ENCODE assay signal across 11 cellular contexts in genomic region chr7:87129836-87130235, GRCh38. TPM values are rescaled to one million over a fixed set of nuclear protein-coding genes. Genes with fewer than 3 reads are reported as not detected.
DNase-seq lines count a peak whose midpoint lies in the region; ATAC-seq and TF ChIP-seq lines count a peak whose summit lies in the region.
"Had no signal": no experiment of that assay in that cellular context is flagged by ENCODE, and none has a peak within 500 bp of the region (broad histone marks: within the 10 kb centered on the region; RNA-seq: fewer than 3 reads in every experiment).

No MANE protein-coding gene starts in this region.

- H3K4me3 Mint-ChIP-seq in natural killer cell treated with Interleukin-12 subunit alpha and Interleukin-12 subunit beta and Interleukin-15 and Interleukin-18, amount 100 ng/mL, for 72 hours: peak overlapping the region; percentile 16
- no peak overlapping the region for H3K4me3 Mint-ChIP-seq in natural killer cell
- H3K4me3 Mint-ChIP-seq in activated T-cell treated with anti-CD3 and anti-CD28 coated beads, Interleukin-2, amount 50 U/mL, for 24 hours: no peak overlapping the region
- H3K4me3 Mint-ChIP-seq: immature natural killer cell; T-helper 2 cell treated with Interferon-gamma antibody and Interleukin-4, amounts not matched to agents 5 μg/mL and 100 μg/mL, for 36 hours had no signal

- no peaks in the 10 kb centered on the region for H3K9me3 ChIP-seq in HUES48 (ENCODE audit: control insufficient read depth, insufficient read depth, low read length)

- DNase-seq in natural killer cell treated with Interleukin-12 subunit alpha and Interleukin-12 subunit beta and Interleukin-15 and Interleukin-18, amount 100 ng/mL, for 72 hours (ENCODE audit: low spot score): no peak
- no peak for DNase-seq in natural killer cell
- DNase-seq in RKO (ENCODE audit: low spot score): no peak
- no peak for DNase-seq in activated CD4-positive, alpha-beta T cell treated with anti-CD3 and anti-CD28 coated beads for 1 hour
- no peak for DNase-seq in T-helper 1 cell
- no peak for DNase-seq in activated T-cell treated with anti-CD3 and anti-CD28 coated beads, Interleukin-2, amount 50 U/mL, for 24 hours
- DNase-seq: immature natural killer cell, NCI-H526 had no signal

- peak overlapping the region; percentile 85 for H3K27ac ChIP-seq in HUES48 (ENCODE audit: low read depth, low read length)

- H3K27me3 Mint-ChIP-seq in natural killer cell treated with Interleukin-12 subunit alpha and Interleukin-12 subunit beta and Interleukin-15 and Interleukin-18, amount 100 ng/mL, for 72 hours: peaks cover 32 to 36% of the 10 kb centered on the region in 2 donors
- peaks cover 12 to 38% of the 10 kb centered on the region in 2 donors for H3K27me3 Mint-ChIP-seq in natural killer cell (ENCODE audit: low read depth in 2 of 2)
- H3K27me3 Mint-ChIP-seq in activated T-cell treated with anti-CD3 and anti-CD28 coated beads, Interleukin-2, amount 50 U/mL, for 24 hours: peaks cover 10% of the 10 kb centered on the region

- TF ChIP-seq CTCF in natural killer cell (IDR thresholded peaks at IDR 0.05): no peak

- H3K4me1 Mint-ChIP-seq in natural killer cell treated with Interleukin-12 subunit alpha and Interleukin-12 subunit beta and Interleukin-15 and Interleukin-18, amount 100 ng/mL, for 72 hours (ENCODE audit: low read depth in 2 of 2): peaks cover 0 to 7% of the 10 kb centered on the region in 2 donors
- no peaks in the 10 kb centered on the region for H3K4me1 Mint-ChIP-seq in natural killer cell
- H3K4me1 Mint-ChIP-seq in activated T-cell treated with anti-CD3 and anti-CD28 coated beads, Interleukin-2, amount 50 U/mL, for 24 hours (ENCODE audit: low read depth): peaks cover 2% of the 10 kb centered on the region
- H3K4me1 Mint-ChIP-seq: immature natural killer cell had no signal

- H3K36me3 Mint-ChIP-seq in natural killer cell treated with Interleukin-12 subunit alpha and Interleukin-12 subunit beta and Interleukin-15 and Interleukin-18, amount 100 ng/mL, for 72 hours: no peaks in the 10 kb centered on the region
- no peaks in the 10 kb centered on the region for H3K36me3 Mint-ChIP-seq in natural killer cell
- H3K36me3 Mint-ChIP-seq in activated T-cell treated with anti-CD3 and anti-CD28 coated beads, Interleukin-2, amount 50 U/mL, for 24 hours (ENCODE audit: low read depth): no peaks in the 10 kb centered on the region
- H3K36me3 Mint-ChIP-seq: immature natural killer cell had no signal

- ATAC-seq in natural killer cell treated with Interleukin-12 subunit alpha and Interleukin-12 subunit beta and Interleukin-15 and Interleukin-18, amount 100 ng/mL, for 72 hours: peak in 1 of 2 donors; percentile 76
- no peak for ATAC-seq in natural killer cell
- ATAC-seq in HG02852 (IDR thresholded peaks at IDR 0.05; ENCODE audit: unreplicated experiment): peak; percentile 93

- no peaks in the 10 kb centered on the region for H3K9me3 Mint-ChIP-seq in natural killer cell treated with Interleukin-12 subunit alpha and Interleukin-12 subunit beta and Interleukin-15 and Interleukin-18, amount 100 ng/mL, for 72 hours
- no peaks in the 10 kb centered on the region for H3K9me3 Mint-ChIP-seq in natural killer cell
- H3K9me3 Mint-ChIP-seq in activated T-cell treated with anti-CD3 and anti-CD28 coated beads, Interleukin-2, amount 50 U/mL, for 24 hours: no peaks in the 10 kb centered on the region
- H3K9me3 Mint-ChIP-seq: immature natural killer cell; T-helper 2 cell treated with Interferon-gamma antibody and Interleukin-4, amounts not matched to agents 5 μg/mL and 100 μg/mL, for 36 hours had no signal

- no peak overlapping the region for H3K27ac Mint-ChIP-seq in natural killer cell treated with Interleukin-12 subunit alpha and Interleukin-12 subunit beta and Interleukin-15 and Interleukin-18, amount 100 ng/mL, for 72 hours
- H3K27ac Mint-ChIP-seq in natural killer cell: no peak overlapping the region
- no peak overlapping the region for H3K27ac Mint-ChIP-seq in activated T-cell treated with anti-CD3 and anti-CD28 coated beads, Interleukin-2, amount 50 U/mL, for 24 hours
- H3K27ac Mint-ChIP-seq: immature natural killer cell; T-helper 2 cell treated with Interferon-gamma antibody and Interleukin-4, amounts not matched to agents 5 μg/mL and 100 μg/mL, for 36 hours had no signal

- intact Hi-C loops in natural killer cell (cut with micrococcal nuclease): no loop called here

- H3K9ac ChIP-seq in HUES48 (ENCODE audit: low read depth, low read length): no peak overlapping the region

- H3K27me3 ChIP-seq in HUES48 (ENCODE audit: control insufficient read depth, insufficient read depth, low read length): no peaks in the 10 kb centered on the region

- H3K4me1 ChIP-seq in HUES48 (ENCODE audit: control insufficient read depth, insufficient read depth, low read length): peaks cover 33% of the 10 kb centered on the region

- H3K4me3 ChIP-seq in HUES48 (ENCODE audit: low read depth, low read length): peak overlapping the region; percentile 41

- no peaks in the 10 kb centered on the region for H3K36me3 ChIP-seq in HUES48 (ENCODE audit: control insufficient read depth, insufficient read depth, low read length)

RNA-seq across cellular contexts. Expression of gene DMTF1, which starts 22.4 kb away (rescaled TPM):
- total RNA-seq in natural killer cell treated with Interleukin-12 subunit alpha and Interleukin-12 subunit beta and Interleukin-15 and Interleukin-18, amount 100 ng/mL, for 72 hours: 100 to 1,000 TPM; 144 to 166 TPM
- 100 to 1,000 TPM; 154 to 178 (median 160) TPM for total RNA-seq in natural killer cell
